In genomic region chr12:48105867-48106563, GRCh38 we compare ENCODE assay signal across 1 cellular context.
TF ChIP-seq lines count a peak whose summit lies in the region.

Gene SENP1 (minus strand): TSS chr12:48106079. CDS start chr12:48101472, 4,607 bp downstream.

TF ChIP-seq in HEK293, 187 proteins besides CTCF, POLR2A, EP300 and RAD21 (continued from another document and continues in another):
- TF ChIP-seq ZNF518A (tag by site-specific recombination; conservative IDR thresholded peaks at IDR 0.05; ENCODE audit: low read depth) (peak; percentile 98), ZNF148 (tag by site-specific recombination; IDR thresholded peaks at IDR 0.05; ENCODE audit: borderline replicate concordance) (no peak), ZNF776 (tag by site-specific recombination; IDR thresholded peaks at IDR 0.05; ENCODE audit: borderline replicate concordance) (no peak), ZSCAN30 (tag by site-specific recombination; IDR thresholded peaks at IDR 0.05) (peak; percentile 80), ZNF335 (tag by site-specific recombination; conservative IDR thresholded peaks at IDR 0.05) (peak; percentile 52), ZNF626 (tag by site-specific recombination; IDR thresholded peaks at IDR 0.05) (no peak; the same call in 1 of the 2 replicates), ZBTB7A (tag by site-specific recombination; IDR thresholded peaks at IDR 0.05; ENCODE audit: low read depth) (peak; percentile 21; the same call in 1 of the 2 replicates), ZNF704 (tag by site-specific recombination; IDR thresholded peaks at IDR 0.05) (peak; percentile 80; the same call in 1 of the 2 replicates), ZNF23 (tag by site-specific recombination; IDR thresholded peaks at IDR 0.05; ENCODE audit: borderline replicate concordance) (no peak), IKZF3 (tag by site-specific recombination; IDR thresholded peaks at IDR 0.05) (no peak), ZNF530 (tag by site-specific recombination; IDR thresholded peaks at IDR 0.05; ENCODE audit: low read depth) (no peak), SP3 (tag by site-specific recombination; IDR thresholded peaks at IDR 0.05) (peak; percentile 82), ZNF792 (tag by site-specific recombination; IDR thresholded peaks at IDR 0.05) (no peak), ZNF394 (tag by site-specific recombination; IDR thresholded peaks at IDR 0.05; ENCODE audit: borderline replicate concordance) (peak; percentile 50), ZNF16 (tag by site-specific recombination; IDR thresholded peaks at IDR 0.05; ENCODE audit: low read depth) (no peak), ZNF645 (tag by site-specific recombination; IDR thresholded peaks at IDR 0.05) (no peak), ZBTB10 (tag by site-specific recombination; IDR thresholded peaks at IDR 0.05) (no peak), ZBTB48 (tag by site-specific recombination; IDR thresholded peaks at IDR 0.05) (peak; percentile 100), ZBTB1 (tag by site-specific recombination; IDR thresholded peaks at IDR 0.05) (no peak), ZBTB49 (tag by site-specific recombination; IDR thresholded peaks at IDR 0.05; ENCODE audit: low read depth) (no peak), ZSCAN4 (tag by site-specific recombination; IDR thresholded peaks at IDR 0.05) (peak; percentile 68), ZNF791 (tag by site-specific recombination; IDR thresholded peaks at IDR 0.05) (no peak), ZNF677 (tag by site-specific recombination; IDR thresholded peaks at IDR 0.05) (no peak), ZNF280C (tag by site-specific recombination; IDR thresholded peaks at IDR 0.05) (no peak), PBX3 (CRISPR knock-in tag; IDR thresholded peaks at IDR 0.05) (0 out of 2 replicates have a peak, but pooled peaks have one; percentile 18), ZNF184 (tag by site-specific recombination; IDR thresholded peaks at IDR 0.05) (no peak), BCL11A (tag by site-specific recombination; IDR thresholded peaks at IDR 0.05; ENCODE audit: low read depth) (0 out of 2 replicates have a peak, but pooled peaks have one; percentile 31), ZNF169 (tag by site-specific recombination; IDR thresholded peaks at IDR 0.05) (no peak), ZNF658 (tag by site-specific recombination; IDR thresholded peaks at IDR 0.05) (no peak), PATZ1 (tag by site-specific recombination; IDR thresholded peaks at IDR 0.05) (peak; percentile 88), ZNF302 (tag by site-specific recombination; IDR thresholded peaks at IDR 0.05; ENCODE audit: low read depth) (no peak), ZNF24 (tag by site-specific recombination; IDR thresholded peaks at IDR 0.05) (peak; percentile 71; the same call in 1 of the 2 replicates), ZNF157 (tag by site-specific recombination; IDR thresholded peaks at IDR 0.05) (no peak)
